In the genomic region with DNA sequence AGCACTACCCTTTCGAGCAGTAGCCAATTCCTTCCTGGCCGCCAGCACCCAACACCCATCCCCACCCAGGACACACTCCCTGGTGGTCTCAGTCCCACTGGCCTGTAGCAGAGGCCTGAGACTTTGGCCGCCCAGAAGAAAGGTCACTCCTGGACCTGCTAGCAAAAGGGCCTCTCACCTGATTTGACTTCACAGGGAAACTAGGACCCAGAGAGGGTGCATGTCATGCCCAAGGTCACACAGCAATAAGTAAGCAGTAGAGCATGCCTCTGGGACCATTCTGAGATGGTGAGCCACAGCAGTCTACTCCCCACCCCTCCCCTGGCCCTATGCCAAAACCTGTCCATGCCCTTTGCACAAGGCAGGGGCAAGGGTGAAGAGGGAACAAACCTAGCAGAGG, we compare ENCODE assay signal across 12 cellular contexts. TPM values are rescaled to one million over a fixed set of nuclear protein-coding genes. Genes with fewer than 3 reads are reported as not detected.
A peak's percentile ranks its signal among the peaks of the same experiment; 100 is the strongest.
DNase-seq lines count a peak whose midpoint lies in the region; ATAC-seq and TF ChIP-seq lines count a peak whose summit lies in the region.
"Had no signal": no experiment of that assay in that cellular context is flagged by ENCODE, and none has a peak within 500 bp of the region (broad histone marks: within the 10 kb centered on the region; RNA-seq: fewer than 3 reads in every experiment).

No MANE protein-coding gene starts in this region.

- 93% methylated on average over 3 of the region's 3 CpGs for WGBS in hepatocyte (ENCODE audit: low lambda C conversion rate, missing lambda C conversion rate)

- peak overlapping the region; percentile 55 for H3K4me3 Mint-ChIP-seq in CD4-positive, alpha-beta T cell
- no peak overlapping the region for H3K4me3 Mint-ChIP-seq in T-helper 2 cell treated with Interferon-gamma antibody and Interleukin-4, amounts not matched to agents 5 μg/mL and 100 μg/mL, for 36 hours

- CTCF ChIA-PET in CD4-positive, alpha-beta T cell (lab: Charles Lee), result no interaction called here

- H3K9ac ChIP-seq in NT2/D1 (ENCODE audit: insufficient read length, low read depth), result peak overlapping the region; percentile 26
- peak overlapping the region; percentile 28 for H3K9ac ChIP-seq in rectal smooth muscle tissue (ENCODE audit: low read length)

- no peaks in the 10 kb centered on the region for H3K9me3 ChIP-seq in CD4-positive, alpha-beta T cell (ENCODE audit: control insufficient read depth, low read length)
- H3K9me3 ChIP-seq in NT2/D1 (ENCODE audit: insufficient read depth, low read length) (no peaks in the 10 kb centered on the region), hepatocyte (ENCODE audit: low read depth) (no peaks in the 10 kb centered on the region)

- no peak overlapping the region for H2AFZ ChIP-seq in hepatocyte

- peak overlapping the region; percentile 88 for H3K27ac Mint-ChIP-seq in CD4-positive, alpha-beta T cell
- H3K27ac Mint-ChIP-seq in T-helper 2 cell treated with Interferon-gamma antibody and Interleukin-4, amounts not matched to agents 5 μg/mL and 100 μg/mL, for 36 hours, result no peak overlapping the region

- TF ChIP-seq CTCF in CD4-positive, alpha-beta T cell (IDR thresholded peaks at IDR 0.05), result no peak
- no peak for TF ChIP-seq CTCF in hepatocyte (IDR thresholded peaks at IDR 0.05; ENCODE audit: poor library complexity)

- H3K79me2 ChIP-seq in hepatocyte, result peaks cover 83% of the 10 kb centered on the region

- H3K27ac ChIP-seq in CD4-positive, alpha-beta T cell (ENCODE audit: low read depth, low read length), result peak overlapping the region; percentile 9
- H3K27ac ChIP-seq in hepatocyte (peak overlapping the region; percentile 84), rectal smooth muscle tissue (ENCODE audit: low read depth, low read length) (no peak overlapping the region)

- H3K9me2 ChIP-seq in hepatocyte (replicated peaks; ENCODE audit: insufficient read depth), result no peaks in the 10 kb centered on the region

- H3K36me3 ChIP-seq in NT2/D1 (ENCODE audit: insufficient read depth, insufficient read length, low read length) (peaks cover 61% of the 10 kb centered on the region), hepatocyte (replicated peaks; ENCODE audit: insufficient read depth, low read depth) (no peaks in the 10 kb centered on the region), rectal smooth muscle tissue (ENCODE audit: control insufficient read depth, insufficient read depth, low read length) (peaks cover 3% of the 10 kb centered on the region)

- DNase-seq in CD4-positive, alpha-beta T cell, result no peak
- DNase-seq in NT2/D1 (ENCODE audit: low read depth, low spot score), result no peak
- DNase-seq in hepatocyte (ENCODE audit: low spot score), result no peak
- no peak for DNase-seq in cortex of kidney (lab: John Stamatoyannopoulos, UW)
- DNase-seq in DMS 273 treated with DMSO at 0.1 percent for 48 hours (lab: John Stamatoyannopoulos, UW), result no peak
- no peak for DNase-seq in hippocampal formation (lab: John Stamatoyannopoulos, UW)
- DNase-seq in T-helper 2 cell treated with Interferon-gamma antibody and Interleukin-4, amounts not matched to agents 5 μg/mL and 100 μg/mL, for 36 hours (ENCODE audit: low spot score), result no peak
- DNase-seq: activated CD4-positive, alpha-beta T cell treated with anti-CD3 and anti-CD28 coated beads, Interleukin-2, amount 50 U/mL, for 4 hours; stimulated activated CD4-positive, alpha-beta T cell treated with anti-CD3 and anti-CD28 coated beads, Interleukin-2, amount 100 ng/mL, for 24 hours had no signal

- no peak overlapping the region for H3K4me3 ChIP-seq in NT2/D1 (ENCODE audit: insufficient read length, low read depth)
- H3K4me3 ChIP-seq in hepatocyte, result no peak overlapping the region
- no peak overlapping the region for H3K4me3 ChIP-seq in rectal smooth muscle tissue (ENCODE audit: low read length)
- H3K4me3 ChIP-seq: GM12878, SK-N-MC had no signal

- H3K4me1 Mint-ChIP-seq in CD4-positive, alpha-beta T cell (ENCODE audit: low read depth), result peaks cover 95% of the 10 kb centered on the region
- peaks cover 68% of the 10 kb centered on the region for H3K4me1 Mint-ChIP-seq in T-helper 2 cell treated with Interferon-gamma antibody and Interleukin-4, amounts not matched to agents 5 μg/mL and 100 μg/mL, for 36 hours (ENCODE audit: low read depth)

- H3K4me2 ChIP-seq in hepatocyte, result peak overlapping the region; percentile 23

- H3K4me1 ChIP-seq in NT2/D1 (ENCODE audit: insufficient read depth, insufficient read length), result peaks cover 57% of the 10 kb centered on the region
- peaks cover 99% of the 10 kb centered on the region for H3K4me1 ChIP-seq in hepatocyte (ENCODE audit: insufficient read depth)
- H3K4me1 ChIP-seq in rectal smooth muscle tissue (ENCODE audit: control insufficient read depth, insufficient read depth, low read length), result peaks cover 71% of the 10 kb centered on the region

- intact Hi-C loops in CD4-positive, alpha-beta T cell (cut with DNase I, micrococcal nuclease), result no loop called here

- H4K20me1 ChIP-seq in hepatocyte (ENCODE audit: insufficient read depth, poor library complexity, severe bottlenecking), result no peaks in the 10 kb centered on the region

- H3K27me3 ChIP-seq in CD4-positive, alpha-beta T cell (ENCODE audit: control insufficient read depth, insufficient read depth, low read length), result no peaks in the 10 kb centered on the region
- H3K27me3 ChIP-seq in NT2/D1 (ENCODE audit: insufficient read depth, insufficient read length) (no peaks in the 10 kb centered on the region), hepatocyte (no peaks in the 10 kb centered on the region), rectal smooth muscle tissue (ENCODE audit: control insufficient read depth, insufficient read depth, low read length) (no peaks in the 10 kb centered on the region)

- POLR2A ChIA-PET in CD4-positive, alpha-beta T cell (lab: Charles Lee), result no interaction called here

- no peaks in the 10 kb centered on the region for H3K9me3 Mint-ChIP-seq in CD4-positive, alpha-beta T cell
- no peaks in the 10 kb centered on the region for H3K9me3 Mint-ChIP-seq in T-helper 2 cell treated with Interferon-gamma antibody and Interleukin-4, amounts not matched to agents 5 μg/mL and 100 μg/mL, for 36 hours

- no peaks in the 10 kb centered on the region for H3K36me3 Mint-ChIP-seq in CD4-positive, alpha-beta T cell (ENCODE audit: low read depth)
- H3K36me3 Mint-ChIP-seq in T-helper 2 cell treated with Interferon-gamma antibody and Interleukin-4, amounts not matched to agents 5 μg/mL and 100 μg/mL, for 36 hours (ENCODE audit: low read depth), result peaks cover 5% of the 10 kb centered on the region

- ATAC-seq in CD4-positive, alpha-beta T cell (ENCODE audit: poor library complexity), result no peak
- ATAC-seq: GM12878 had no signal

- no peaks in the 10 kb centered on the region for H3K27me3 Mint-ChIP-seq in CD4-positive, alpha-beta T cell
- H3K27me3 Mint-ChIP-seq in T-helper 2 cell treated with Interferon-gamma antibody and Interleukin-4, amounts not matched to agents 5 μg/mL and 100 μg/mL, for 36 hours (ENCODE audit: low read depth), result no peaks in the 10 kb centered on the region

RNA-seq across cellular contexts. Expression of a gene that starts 7.3 kb away (rescaled TPM):
- total RNA-seq in CD4-positive, alpha-beta T cell, result 10 to 100 TPM; 26.7 to 27.8 TPM
- total RNA-seq in hepatocyte, result 83.2 and 91.3 TPM in 2 replicates
- polyA plus RNA-seq in hepatocyte, result 15.2 and 16.2 TPM in 2 replicates

RNA-seq across cellular contexts. Expression of a gene that starts 55.1 kb away (rescaled TPM):
- 1,000 to 10,000 TPM; 4,753 to 4,828 TPM for total RNA-seq in CD4-positive, alpha-beta T cell
- 1,201 and 1,418 TPM in 2 replicates for total RNA-seq in hepatocyte
- 1,042 and 1,094 TPM in 2 replicates for polyA plus RNA-seq in hepatocyte
